ENCODE assay signal across 8 cellular contexts in genomic region chr11:65426839-65427690, GRCh38. TPM values are rescaled to one million over a fixed set of nuclear protein-coding genes. Genes with fewer than 3 reads are reported as not detected.
DNase-seq lines count a peak whose midpoint lies in the region; ATAC-seq and TF ChIP-seq lines count a peak whose summit lies in the region.

No MANE protein-coding gene starts in this region.

- peaks cover 99% of the 10 kb centered on the region for H3K79me2 ChIP-seq in OCI-LY3 (ENCODE audit: low read length)

- no peak overlapping the region for H2AFZ ChIP-seq in OCI-LY3 (ENCODE audit: low read depth, low read length)

- peaks cover 89% of the 10 kb centered on the region for H4K20me1 ChIP-seq in OCI-LY3 (ENCODE audit: insufficient read depth, low read length)

- H3K27ac ChIP-seq in OCI-LY3 (ENCODE audit: low read length) (peak overlapping the region; percentile 97), right cardiac atrium (ENCODE audit: low read length) (peak overlapping the region; percentile 84), skin epidermis (peak overlapping the region; percentile 56 to 100 (median 100))

- H3K9me3 ChIP-seq in OCI-LY3 (ENCODE audit: insufficient read depth, low read length) (no peaks in the 10 kb centered on the region), adipocyte (ENCODE audit: control insufficient read depth, low read length) (no peaks in the 10 kb centered on the region), right cardiac atrium (ENCODE audit: control insufficient read depth, low read length) (no peaks in the 10 kb centered on the region)

- WGBS in right cardiac atrium = 9% methylated on average over 10 of the region's 10 CpGs

- H3K4me2 ChIP-seq in OCI-LY3 (ENCODE audit: low read length) = peak overlapping the region; percentile 92

- ATAC-seq in right cardiac atrium (peak in 1 of 2 donors; percentile 3), HG03175 (IDR thresholded peaks at IDR 0.05; ENCODE audit: unreplicated experiment) (no peak)

- H3K4me1 ChIP-seq in OCI-LY3 (ENCODE audit: low read length) = peaks cover 59% of the 10 kb centered on the region
- no peaks in the 10 kb centered on the region for H3K4me1 ChIP-seq in adipocyte (ENCODE audit: control insufficient read depth, insufficient read depth, low read length)
- peaks cover 8% of the 10 kb centered on the region for H3K4me1 ChIP-seq in right cardiac atrium (ENCODE audit: control insufficient read depth, insufficient read depth, low read length)

- peak overlapping the region; percentile 62 for H3K9ac ChIP-seq in OCI-LY3 (ENCODE audit: low read length)
- peak overlapping the region; percentile 100 for H3K9ac ChIP-seq in adipocyte (ENCODE audit: low read length)

- H3K4me3 ChIP-seq in OCI-LY3 (ENCODE audit: low read length) = peak overlapping the region; percentile 82
- H3K4me3 ChIP-seq in adipocyte (ENCODE audit: low read length) = peak overlapping the region; percentile 99
- peak overlapping the region; percentile 83 for H3K4me3 ChIP-seq in right cardiac atrium (ENCODE audit: low read length)
- H3K4me3 ChIP-seq in skin epidermis = peak overlapping the region; percentile 55 to 79 (median 74)

- no peak for TF ChIP-seq CTCF in OCI-LY3 (IDR thresholded peaks at IDR 0.05; ENCODE audit: low read depth, low read length)

- intact Hi-C loops in right cardiac atrium (cut with DNase I) = loop anchor here in 1 of 4 donors (5.0 kb wide), 1 partner anchor 75 kb away; no protein-coding TSS in a partner anchor

- H3K27me3 ChIP-seq in OCI-LY3 (ENCODE audit: low read depth, low read length) = no peaks in the 10 kb centered on the region
- no peaks in the 10 kb centered on the region for H3K27me3 ChIP-seq in adipocyte (replicated peaks; ENCODE audit: control insufficient read depth, insufficient read depth, low read length)
- no peaks in the 10 kb centered on the region for H3K27me3 ChIP-seq in right cardiac atrium (ENCODE audit: control insufficient read depth, insufficient read depth)

- H3K36me3 ChIP-seq in OCI-LY3 (replicated peaks; ENCODE audit: low read depth, low read length) (peaks cover 71% of the 10 kb centered on the region), adipocyte (ENCODE audit: control insufficient read depth, insufficient read depth, low read length, severe bottlenecking) (peaks cover 41% of the 10 kb centered on the region)

- peak; percentile 75 for DNase-seq in EH (ENCODE audit: low read depth)
- peak; percentile 76 for DNase-seq in adipocyte (ENCODE audit: low read depth)
- DNase-seq in right cardiac atrium = peak in 2 of 3 donors; percentile 29 to 32
- no peak for DNase-seq in NK-92 (lab: John Stamatoyannopoulos, UW; ENCODE audit: unreplicated experiment)
- no peak for DNase-seq in DMS153 (lab: John Stamatoyannopoulos, UW)

RNA-seq across cellular contexts. Expression of gene NEAT1, which starts 4.5 kb away (rescaled TPM):
- total RNA-seq in right cardiac atrium = 100 to 1,000 TPM; 346 to 441 (median 427) TPM
- 441 TPM for polyA plus RNA-seq in right cardiac atrium

RNA-seq across cellular contexts. Expression of gene FRMD8, which starts 40.6 kb away (rescaled TPM):
- 10 to 100 TPM; 12.2 to 16.1 (median 12.9) TPM for total RNA-seq in right cardiac atrium
- 9.3 TPM for polyA plus RNA-seq in right cardiac atrium

RNA-seq across cellular contexts. Expression of gene SLC25A45, which starts 44.6 kb away (rescaled TPM):
- total RNA-seq in right cardiac atrium = 1 to 10 TPM; 6.1 to 7.7 (median 7.4) TPM
- 5.5 TPM for polyA plus RNA-seq in right cardiac atrium

Comparison
In these comparisons a context has a peak if more than half of its experiments do, and no peak if none do; other contexts are left out.
1. DNase-seq: peak in EH (single experiment), adipocyte (single experiment) and right cardiac atrium (2 of 3); none in NK-92 (single experiment) and DMS153 (single experiment).
2. Peak in every context shown above with its lines, with median percentiles within 50 percentile points of each other: H3K27ac ChIP-seq and H3K4me3 ChIP-seq.